Comparison of ENCODE assay signal across 1 cellular context in the genomic region with DNA sequence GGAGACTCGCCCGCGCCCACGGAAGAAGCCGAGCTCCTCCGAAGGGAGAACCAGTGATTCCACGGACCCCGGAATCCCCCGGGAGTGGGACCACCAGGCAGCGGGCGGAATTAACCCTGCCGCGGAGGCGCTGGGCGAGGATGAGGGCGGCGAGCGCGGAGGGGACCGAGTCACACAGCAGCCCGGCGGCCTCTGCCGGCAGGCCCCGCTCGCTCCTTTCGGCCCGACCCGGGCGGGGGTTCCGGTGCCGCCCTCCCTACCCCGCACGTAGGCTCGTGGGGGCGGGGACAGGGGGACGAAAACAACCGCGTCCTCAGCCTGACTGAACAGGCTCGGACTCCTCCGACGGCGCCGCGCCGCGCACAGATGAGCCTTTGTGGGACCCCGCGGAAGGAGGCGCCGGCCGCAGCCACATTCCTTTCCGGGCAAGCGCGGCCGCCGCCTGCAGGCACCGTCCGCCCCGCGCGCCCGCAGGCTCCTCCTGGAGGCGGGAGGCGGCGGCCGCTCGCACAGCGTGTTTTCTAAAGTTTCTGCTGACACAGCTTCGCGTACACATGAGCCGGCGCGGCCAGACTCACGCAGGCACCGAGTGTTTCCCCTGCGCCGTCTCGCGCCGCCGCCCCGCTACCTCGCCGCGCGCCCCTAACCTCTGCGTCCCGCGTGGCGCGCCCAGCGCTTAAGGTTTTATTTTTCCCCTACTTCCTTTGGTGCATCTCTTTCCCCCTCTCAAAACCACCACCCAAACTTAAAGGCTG.
TF ChIP-seq lines count a peak whose summit lies in the region.

No MANE protein-coding gene starts in this region.

TF ChIP-seq in HepG2, 621 proteins besides CTCF, POLR2A, EP300 and RAD21 (continued from another document and continues in another):
- TF ChIP-seq, protein P1, sequence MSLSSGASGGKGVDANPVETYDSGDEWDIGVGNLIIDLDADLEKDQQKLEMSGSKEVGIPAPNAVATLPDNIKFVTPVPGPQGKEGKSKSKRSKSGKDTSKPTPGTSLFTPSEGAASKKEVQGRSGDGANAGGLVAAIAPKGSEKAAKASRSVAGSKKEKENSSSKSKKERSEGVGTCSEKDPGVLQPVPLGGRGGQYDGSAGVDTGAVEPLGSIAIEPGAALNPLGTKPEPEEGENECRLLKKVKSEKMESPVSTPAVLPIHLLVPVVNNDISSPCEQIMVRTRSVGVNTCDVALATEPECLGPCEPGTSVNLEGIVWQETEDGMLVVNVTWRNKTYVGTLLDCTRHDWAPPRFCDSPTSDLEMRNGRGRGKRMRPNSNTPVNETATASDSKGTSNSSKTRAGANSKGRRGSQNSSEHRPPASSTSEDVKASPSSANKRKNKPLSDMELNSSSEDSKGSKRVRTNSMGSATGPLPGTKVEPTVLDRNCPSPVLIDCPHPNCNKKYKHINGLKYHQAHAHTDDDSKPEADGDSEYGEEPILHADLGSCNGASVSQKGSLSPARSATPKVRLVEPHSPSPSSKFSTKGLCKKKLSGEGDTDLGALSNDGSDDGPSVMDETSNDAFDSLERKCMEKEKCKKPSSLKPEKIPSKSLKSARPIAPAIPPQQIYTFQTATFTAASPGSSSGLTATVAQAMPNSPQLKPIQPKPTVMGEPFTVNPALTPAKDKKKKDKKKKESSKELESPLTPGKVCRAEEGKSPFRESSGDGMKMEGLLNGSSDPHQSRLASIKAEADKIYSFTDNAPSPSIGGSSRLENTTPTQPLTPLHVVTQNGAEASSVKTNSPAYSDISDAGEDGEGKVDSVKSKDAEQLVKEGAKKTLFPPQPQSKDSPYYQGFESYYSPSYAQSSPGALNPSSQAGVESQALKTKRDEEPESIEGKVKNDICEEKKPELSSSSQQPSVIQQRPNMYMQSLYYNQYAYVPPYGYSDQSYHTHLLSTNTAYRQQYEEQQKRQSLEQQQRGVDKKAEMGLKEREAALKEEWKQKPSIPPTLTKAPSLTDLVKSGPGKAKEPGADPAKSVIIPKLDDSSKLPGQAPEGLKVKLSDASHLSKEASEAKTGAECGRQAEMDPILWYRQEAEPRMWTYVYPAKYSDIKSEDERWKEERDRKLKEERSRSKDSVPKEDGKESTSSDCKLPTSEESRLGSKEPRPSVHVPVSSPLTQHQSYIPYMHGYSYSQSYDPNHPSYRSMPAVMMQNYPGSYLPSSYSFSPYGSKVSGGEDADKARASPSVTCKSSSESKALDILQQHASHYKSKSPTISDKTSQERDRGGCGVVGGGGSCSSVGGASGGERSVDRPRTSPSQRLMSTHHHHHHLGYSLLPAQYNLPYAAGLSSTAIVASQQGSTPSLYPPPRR (CRISPR knock-in tag; IDR thresholded peaks at IDR 0.05; ENCODE audit: borderline replicate concordance) = peak; percentile 68; the same call in 1 of the 2 replicates
- TF ChIP-seq, protein P2, sequence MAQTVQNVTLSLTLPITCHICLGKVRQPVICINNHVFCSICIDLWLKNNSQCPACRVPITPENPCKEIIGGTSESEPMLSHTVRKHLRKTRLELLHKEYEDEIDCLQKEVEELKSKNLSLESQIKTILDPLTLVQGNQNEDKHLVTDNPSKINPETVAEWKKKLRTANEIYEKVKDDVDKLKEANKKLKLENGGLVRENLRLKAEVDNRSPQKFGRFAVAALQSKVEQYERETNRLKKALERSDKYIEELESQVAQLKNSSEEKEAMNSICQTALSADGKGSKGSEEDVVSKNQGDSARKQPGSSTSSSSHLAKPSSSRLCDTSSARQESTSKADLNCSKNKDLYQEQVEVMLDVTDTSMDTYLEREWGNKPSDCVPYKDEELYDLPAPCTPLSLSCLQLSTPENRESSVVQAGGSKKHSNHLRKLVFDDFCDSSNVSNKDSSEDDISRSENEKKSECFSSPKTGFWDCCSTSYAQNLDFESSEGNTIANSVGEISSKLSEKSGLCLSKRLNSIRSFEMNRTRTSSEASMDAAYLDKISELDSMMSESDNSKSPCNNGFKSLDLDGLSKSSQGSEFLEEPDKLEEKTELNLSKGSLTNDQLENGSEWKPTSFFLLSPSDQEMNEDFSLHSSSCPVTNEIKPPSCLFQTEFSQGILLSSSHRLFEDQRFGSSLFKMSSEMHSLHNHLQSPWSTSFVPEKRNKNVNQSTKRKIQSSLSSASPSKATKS (CRISPR knock-in tag; IDR thresholded peaks at IDR 0.05) = no peak
- TF ChIP-seq, protein P3, sequence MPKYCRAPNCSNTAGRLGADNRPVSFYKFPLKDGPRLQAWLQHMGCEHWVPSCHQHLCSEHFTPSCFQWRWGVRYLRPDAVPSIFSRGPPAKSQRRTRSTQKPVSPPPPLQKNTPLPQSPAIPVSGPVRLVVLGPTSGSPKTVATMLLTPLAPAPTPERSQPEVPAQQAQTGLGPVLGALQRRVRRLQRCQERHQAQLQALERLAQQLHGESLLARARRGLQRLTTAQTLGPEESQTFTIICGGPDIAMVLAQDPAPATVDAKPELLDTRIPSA (CRISPR knock-in tag; IDR thresholded peaks at IDR 0.05; ENCODE audit: borderline replicate concordance) = no peak
- TF ChIP-seq MBD4 (IDR thresholded peaks at IDR 0.05; ENCODE audit: borderline replicate concordance, low read length) = no peak
- no peak for TF ChIP-seq ATF7 (IDR thresholded peaks at IDR 0.05)
- TF ChIP-seq ATF7 (CRISPR knock-in tag; IDR thresholded peaks at IDR 0.05) = no peak
- no peak for TF ChIP-seq CBX5 (CRISPR knock-in tag; IDR thresholded peaks at IDR 0.05; ENCODE audit: borderline replicate concordance)
- TF ChIP-seq PHB2 (IDR thresholded peaks at IDR 0.05; ENCODE audit: partially characterized antibody) = no peak
- TF ChIP-seq, protein P4, sequence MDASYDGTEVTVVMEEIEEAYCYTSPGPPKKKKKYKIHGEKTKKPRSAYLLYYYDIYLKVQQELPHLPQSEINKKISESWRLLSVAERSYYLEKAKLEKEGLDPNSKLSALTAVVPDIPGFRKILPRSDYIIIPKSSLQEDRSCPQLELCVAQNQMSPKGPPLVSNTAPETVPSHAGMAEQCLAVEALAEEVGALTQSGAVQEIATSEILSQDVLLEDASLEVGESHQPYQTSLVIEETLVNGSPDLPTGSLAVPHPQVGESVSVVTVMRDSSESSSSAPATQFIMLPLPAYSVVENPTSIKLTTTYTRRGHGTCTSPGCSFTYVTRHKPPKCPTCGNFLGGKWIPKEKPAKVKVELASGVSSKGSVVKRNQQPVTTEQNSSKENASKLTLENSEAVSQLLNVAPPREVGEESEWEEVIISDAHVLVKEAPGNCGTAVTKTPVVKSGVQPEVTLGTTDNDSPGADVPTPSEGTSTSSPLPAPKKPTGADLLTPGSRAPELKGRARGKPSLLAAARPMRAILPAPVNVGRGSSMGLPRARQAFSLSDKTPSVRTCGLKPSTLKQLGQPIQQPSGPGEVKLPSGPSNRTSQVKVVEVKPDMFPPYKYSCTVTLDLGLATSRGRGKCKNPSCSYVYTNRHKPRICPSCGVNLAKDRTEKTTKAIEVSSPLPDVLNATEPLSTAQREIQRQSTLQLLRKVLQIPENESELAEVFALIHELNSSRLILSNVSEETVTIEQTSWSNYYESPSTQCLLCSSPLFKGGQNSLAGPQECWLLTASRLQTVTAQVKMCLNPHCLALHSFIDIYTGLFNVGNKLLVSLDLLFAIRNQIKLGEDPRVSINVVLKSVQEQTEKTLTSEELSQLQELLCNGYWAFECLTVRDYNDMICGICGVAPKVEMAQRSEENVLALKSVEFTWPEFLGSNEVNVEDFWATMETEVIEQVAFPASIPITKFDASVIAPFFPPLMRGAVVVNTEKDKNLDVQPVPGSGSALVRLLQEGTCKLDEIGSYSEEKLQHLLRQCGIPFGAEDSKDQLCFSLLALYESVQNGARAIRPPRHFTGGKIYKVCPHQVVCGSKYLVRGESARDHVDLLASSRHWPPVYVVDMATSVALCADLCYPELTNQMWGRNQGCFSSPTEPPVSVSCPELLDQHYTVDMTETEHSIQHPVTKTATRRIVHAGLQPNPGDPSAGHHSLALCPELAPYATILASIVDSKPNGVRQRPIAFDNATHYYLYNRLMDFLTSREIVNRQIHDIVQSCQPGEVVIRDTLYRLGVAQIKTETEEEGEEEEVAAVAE (CRISPR knock-in tag; IDR thresholded peaks at IDR 0.05; ENCODE audit: borderline replicate concordance) = 0 out of 2 replicates have a peak, but pooled peaks have one; percentile 61
- TF ChIP-seq HNRNPUL1 (IDR thresholded peaks at IDR 0.05; ENCODE audit: low read depth, low read length) = peak; percentile 89
- TF ChIP-seq MBNL3 (CRISPR knock-in tag; conservative IDR thresholded peaks at IDR 0.05) = no peak
- TF ChIP-seq ZFX (CRISPR knock-in tag; IDR thresholded peaks at IDR 0.05; ENCODE audit: low read depth) = peak; percentile 99
- no peak for TF ChIP-seq ZNF260 (CRISPR knock-in tag; IDR thresholded peaks at IDR 0.05; ENCODE audit: borderline replicate concordance, low read depth)
- TF ChIP-seq ZNF251 (CRISPR knock-in tag; IDR thresholded peaks at IDR 0.05) = no peak
- no peak; the same call in 1 of the 2 replicates for TF ChIP-seq ZNF33A (CRISPR knock-in tag; IDR thresholded peaks at IDR 0.05; ENCODE audit: borderline replicate concordance)
- no peak for TF ChIP-seq RFX1 (IDR thresholded peaks at IDR 0.05)
- TF ChIP-seq TARDBP (CRISPR knock-in tag; IDR thresholded peaks at IDR 0.05) = peak; percentile 77
- peak; percentile 82 for TF ChIP-seq HOXD1 (CRISPR knock-in tag; IDR thresholded peaks at IDR 0.05)
- TF ChIP-seq, protein P5, sequence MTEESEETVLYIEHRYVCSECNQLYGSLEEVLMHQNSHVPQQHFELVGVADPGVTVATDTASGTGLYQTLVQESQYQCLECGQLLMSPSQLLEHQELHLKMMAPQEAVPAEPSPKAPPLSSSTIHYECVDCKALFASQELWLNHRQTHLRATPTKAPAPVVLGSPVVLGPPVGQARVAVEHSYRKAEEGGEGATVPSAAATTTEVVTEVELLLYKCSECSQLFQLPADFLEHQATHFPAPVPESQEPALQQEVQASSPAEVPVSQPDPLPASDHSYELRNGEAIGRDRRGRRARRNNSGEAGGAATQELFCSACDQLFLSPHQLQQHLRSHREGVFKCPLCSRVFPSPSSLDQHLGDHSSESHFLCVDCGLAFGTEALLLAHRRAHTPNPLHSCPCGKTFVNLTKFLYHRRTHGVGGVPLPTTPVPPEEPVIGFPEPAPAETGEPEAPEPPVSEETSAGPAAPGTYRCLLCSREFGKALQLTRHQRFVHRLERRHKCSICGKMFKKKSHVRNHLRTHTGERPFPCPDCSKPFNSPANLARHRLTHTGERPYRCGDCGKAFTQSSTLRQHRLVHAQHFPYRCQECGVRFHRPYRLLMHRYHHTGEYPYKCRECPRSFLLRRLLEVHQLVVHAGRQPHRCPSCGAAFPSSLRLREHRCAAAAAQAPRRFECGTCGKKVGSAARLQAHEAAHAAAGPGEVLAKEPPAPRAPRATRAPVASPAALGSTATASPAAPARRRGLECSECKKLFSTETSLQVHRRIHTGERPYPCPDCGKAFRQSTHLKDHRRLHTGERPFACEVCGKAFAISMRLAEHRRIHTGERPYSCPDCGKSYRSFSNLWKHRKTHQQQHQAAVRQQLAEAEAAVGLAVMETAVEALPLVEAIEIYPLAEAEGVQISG (CRISPR knock-in tag; IDR thresholded peaks at IDR 0.05) = peak; percentile 91
- TF ChIP-seq, protein P6, sequence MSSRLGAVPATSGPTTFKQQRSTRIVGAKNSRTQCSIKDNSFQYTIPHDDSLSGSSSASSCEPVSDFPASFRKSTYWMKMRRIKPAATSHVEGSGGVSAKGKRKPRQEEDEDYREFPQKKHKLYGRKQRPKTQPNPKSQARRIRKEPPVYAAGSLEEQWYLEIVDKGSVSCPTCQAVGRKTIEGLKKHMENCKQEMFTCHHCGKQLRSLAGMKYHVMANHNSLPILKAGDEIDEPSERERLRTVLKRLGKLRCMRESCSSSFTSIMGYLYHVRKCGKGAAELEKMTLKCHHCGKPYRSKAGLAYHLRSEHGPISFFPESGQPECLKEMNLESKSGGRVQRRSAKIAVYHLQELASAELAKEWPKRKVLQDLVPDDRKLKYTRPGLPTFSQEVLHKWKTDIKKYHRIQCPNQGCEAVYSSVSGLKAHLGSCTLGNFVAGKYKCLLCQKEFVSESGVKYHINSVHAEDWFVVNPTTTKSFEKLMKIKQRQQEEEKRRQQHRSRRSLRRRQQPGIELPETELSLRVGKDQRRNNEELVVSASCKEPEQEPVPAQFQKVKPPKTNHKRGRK (CRISPR knock-in tag; IDR thresholded peaks at IDR 0.05) = peak; percentile 41; the same call in 1 of the 2 replicates
- TF ChIP-seq, protein P7, sequence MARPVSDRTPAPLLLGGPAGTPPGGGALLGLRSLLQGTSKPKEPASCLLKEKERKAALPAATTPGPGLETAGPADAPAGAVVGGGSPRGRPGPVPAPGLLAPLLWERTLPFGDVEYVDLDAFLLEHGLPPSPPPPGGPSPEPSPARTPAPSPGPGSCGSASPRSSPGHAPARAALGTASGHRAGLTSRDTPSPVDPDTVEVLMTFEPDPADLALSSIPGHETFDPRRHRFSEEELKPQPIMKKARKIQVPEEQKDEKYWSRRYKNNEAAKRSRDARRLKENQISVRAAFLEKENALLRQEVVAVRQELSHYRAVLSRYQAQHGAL (CRISPR knock-in tag; IDR thresholded peaks at IDR 0.05; ENCODE audit: not compliant biosample characterization) = peak; percentile 40
- TF ChIP-seq ZNF878 (CRISPR knock-in tag; IDR thresholded peaks at IDR 0.05) = peak; percentile 99
- 0 out of 2 replicates have a peak, but pooled peaks have one; percentile 16 for TF ChIP-seq LCORL (IDR thresholded peaks at IDR 0.05)
- TF ChIP-seq LCORL (CRISPR knock-in tag; IDR thresholded peaks at IDR 0.05) = peak; percentile 92
- TF ChIP-seq BORCS8-MEF2B (CRISPR knock-in tag; IDR thresholded peaks at IDR 0.05) = no peak; the same call in 1 of the 2 replicates
